Comparison of ENCODE assay signal across 11 cellular contexts in the genomic region with DNA sequence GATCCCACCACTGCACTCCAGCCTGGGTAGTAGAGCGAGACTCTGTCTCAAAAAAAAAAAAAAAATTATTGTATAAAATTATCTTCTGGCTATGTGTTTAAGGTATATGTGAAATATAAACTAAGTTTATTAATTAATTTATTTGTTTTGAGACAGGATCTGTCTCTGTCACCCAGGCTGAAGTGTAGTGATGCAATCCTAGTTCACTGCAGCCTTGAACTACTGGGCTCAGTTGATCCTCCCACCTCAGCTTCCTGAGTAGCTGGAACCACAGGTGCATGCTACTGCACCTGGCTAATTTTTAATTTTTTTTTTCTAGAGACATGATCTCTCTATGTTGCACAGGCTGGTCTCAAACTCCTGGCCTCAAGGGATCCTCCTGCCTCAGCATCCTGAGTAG.
"Had no signal": no experiment of that assay in that cellular context is flagged by ENCODE, and none has a peak within 500 bp of the region (broad histone marks: within the 10 kb centered on the region; RNA-seq: fewer than 3 reads in every experiment).

No MANE protein-coding gene starts in this region.

- H3K4me2 ChIP-seq: GM23338 had no signal

- H3K27ac Mint-ChIP-seq: GM23338, H9, HFFc6 had no signal

- H3K9me3 Mint-ChIP-seq: GM23338, H9, HFFc6 had no signal

- H3K4me3 ChIP-seq: GM23248, GM23338, HAP-1 had no signal

- DNase-seq: GM23248, GOT3, H7, H9, HCEC 1CT, HFFc6 had no signal

- H2AFZ ChIP-seq: GM23248, GM23338 had no signal

- H3K9me3 ChIP-seq: HAP-1 had no signal

- H3K4me1 ChIP-seq: HAP-1 had no signal

- H3K36me3 ChIP-seq: HAP-1 had no signal

- H3K4me3 Mint-ChIP-seq: GM23338, H9, HFFc6 had no signal

- ATAC-seq: GM23338, HCT116 had no signal

- H3K9ac ChIP-seq: GM23248 had no signal

- FAIRE-seq: H1, H54 had no signal

- H3K27ac ChIP-seq: GM23248 had no signal
